ENCODE assay signal across 8 cellular contexts in the genomic region with DNA sequence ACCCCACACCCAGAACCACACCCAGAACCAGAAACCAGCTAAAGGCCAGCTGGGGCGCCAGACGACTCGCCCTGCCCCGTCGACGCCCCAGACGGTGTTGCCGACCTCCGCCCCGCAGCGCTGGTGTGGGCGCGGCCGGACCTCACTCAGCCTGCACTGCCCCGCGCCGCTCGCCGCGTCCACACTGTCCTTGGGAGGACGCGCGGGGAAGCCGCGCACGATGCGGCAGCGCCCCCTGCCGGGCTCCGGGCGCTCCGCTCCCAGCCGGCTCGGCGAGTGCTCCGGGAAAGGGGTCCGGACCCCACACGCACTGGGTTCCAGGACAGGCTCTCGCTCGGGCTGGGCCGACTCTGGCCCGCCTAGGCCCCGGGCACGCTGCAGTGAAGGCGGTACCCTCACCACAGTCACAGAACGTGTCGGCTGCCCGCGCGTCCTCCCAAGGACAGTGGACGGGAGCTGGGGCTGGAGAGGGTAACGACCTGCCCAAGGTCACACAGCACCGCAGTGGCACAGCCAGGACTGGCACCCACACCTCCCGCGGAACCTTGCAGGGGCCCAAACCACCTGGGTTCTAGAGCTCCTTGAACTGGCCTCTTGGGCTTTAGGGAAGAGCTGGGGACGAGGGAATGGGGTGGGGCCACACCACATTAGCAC.
DNase-seq lines count a peak whose midpoint lies in the region; ATAC-seq and TF ChIP-seq lines count a peak whose summit lies in the region.

No MANE protein-coding gene starts in this region.

- no peaks in the 10 kb centered on the region for H3K36me3 Mint-ChIP-seq in activated CD8-positive, alpha-beta T cell treated with anti-CD3 and anti-CD28 coated beads, Interleukin-2, amount 10 ng/mL, durations not matched to agents 7 days and 5 days (ENCODE audit: low read depth)
- H3K36me3 Mint-ChIP-seq in endothelial cell (ENCODE audit: low read depth, unreplicated experiment): no peaks in the 10 kb centered on the region
- H3K36me3 Mint-ChIP-seq in stimulated activated memory B cell treated with anti-CD40 and anti-IgM and Interleukin-4, amounts not matched to agents 10 μg/mL and 1 μg/mL and 100 μg/mL, for 72 hours: no peaks in the 10 kb centered on the region

- peak; percentile 63 for ATAC-seq in HG02678 (IDR thresholded peaks at IDR 0.05; ENCODE audit: unreplicated experiment)
- peak; percentile 83 for ATAC-seq in activated CD8-positive, alpha-beta T cell treated with anti-CD3 and anti-CD28 coated beads, Interleukin-2, amount 10 ng/mL, durations not matched to agents 7 days and 5 days
- ATAC-seq in stimulated activated memory B cell treated with anti-CD40 and anti-IgM and Interleukin-4, amounts not matched to agents 10 μg/mL and 1 μg/mL and 100 μg/mL, for 72 hours: peak; percentile 58

- peak; percentile 83 for TF ChIP-seq CTCF in endothelial cell (IDR thresholded peaks at IDR 0.05; ENCODE audit: unreplicated experiment)

- H3K4me3 ChIP-seq in mesodermal cell (ENCODE audit: extremely low read depth, insufficient read depth, low read length, poor library complexity, severe bottlenecking): peak overlapping the region; percentile 31

- CTCF ChIA-PET in activated CD8-positive, alpha-beta T cell treated with anti-CD3 and anti-CD28 coated beads, Interleukin-2, amount 10 ng/mL, durations not matched to agents 7 days and 5 days (lab: Charles Lee): interaction anchor here (0.7 to 3.4 kb wide), 12 partner anchors 10 to 1655 kb away, joined by 3 to 16 read pairs (median 4); no protein-coding TSS in a partner anchor

- no peak overlapping the region for H3K27ac ChIP-seq in mesodermal cell (ENCODE audit: low read depth, low read length, severe bottlenecking)

- H3K27me3 Mint-ChIP-seq in activated CD8-positive, alpha-beta T cell treated with anti-CD3 and anti-CD28 coated beads, Interleukin-2, amount 10 ng/mL, durations not matched to agents 7 days and 5 days (ENCODE audit: low read depth): peaks cover 34% of the 10 kb centered on the region
- H3K27me3 Mint-ChIP-seq in endothelial cell (ENCODE audit: unreplicated experiment): peaks cover 6% of the 10 kb centered on the region
- H3K27me3 Mint-ChIP-seq in stimulated activated memory B cell treated with anti-CD40 and anti-IgM and Interleukin-4, amounts not matched to agents 10 μg/mL and 1 μg/mL and 100 μg/mL, for 72 hours: peaks cover 69% of the 10 kb centered on the region

- POLR2A ChIA-PET in activated CD8-positive, alpha-beta T cell treated with anti-CD3 and anti-CD28 coated beads, Interleukin-2, amount 10 ng/mL, durations not matched to agents 7 days and 5 days (lab: Charles Lee): interaction anchor here (0.5 kb wide), 1 partner anchor 249 kb away, joined by 3 read pairs; no protein-coding TSS in a partner anchor

- peak overlapping the region; percentile 6 for H3K4me3 Mint-ChIP-seq in activated CD8-positive, alpha-beta T cell treated with anti-CD3 and anti-CD28 coated beads, Interleukin-2, amount 10 ng/mL, durations not matched to agents 7 days and 5 days
- H3K4me3 Mint-ChIP-seq in endothelial cell (ENCODE audit: unreplicated experiment): peak overlapping the region; percentile 81
- peak overlapping the region; percentile 39 for H3K4me3 Mint-ChIP-seq in stimulated activated memory B cell treated with anti-CD40 and anti-IgM and Interleukin-4, amounts not matched to agents 10 μg/mL and 1 μg/mL and 100 μg/mL, for 72 hours

- H3K9me3 ChIP-seq in mesodermal cell (ENCODE audit: control insufficient read depth, low read length): no peaks in the 10 kb centered on the region

- H3K36me3 ChIP-seq in mesodermal cell (ENCODE audit: control insufficient read depth, insufficient read depth, low read length): no peaks in the 10 kb centered on the region

- WGBS in mesodermal cell (ENCODE audit: insufficient coverage in 2 of 2), 2 experiments: 3 to 4% methylated on average over 41 to 53 of the region's 56 CpGs

- no peaks in the 10 kb centered on the region for H3K9me3 Mint-ChIP-seq in activated CD8-positive, alpha-beta T cell treated with anti-CD3 and anti-CD28 coated beads, Interleukin-2, amount 10 ng/mL, durations not matched to agents 7 days and 5 days (ENCODE audit: insufficient read depth)
- no peaks in the 10 kb centered on the region for H3K9me3 Mint-ChIP-seq in endothelial cell (ENCODE audit: unreplicated experiment)
- H3K9me3 Mint-ChIP-seq in stimulated activated memory B cell treated with anti-CD40 and anti-IgM and Interleukin-4, amounts not matched to agents 10 μg/mL and 1 μg/mL and 100 μg/mL, for 72 hours: no peaks in the 10 kb centered on the region

- DNase-seq in NCI-H524 (lab: John Stamatoyannopoulos, UW) (peak; percentile 24 to 65), NCI-H524 treated with DMSO at 0.1 percent for 48 hours (lab: John Stamatoyannopoulos, UW) (no peak), NCI-H1930 (lab: John Stamatoyannopoulos, UW) (peak; percentile 7 to 58), endothelial cell (ENCODE audit: low spot score) (peak; percentile 89)
- DNase-seq in activated CD8-positive, alpha-beta T cell treated with anti-CD3 and anti-CD28 coated beads, Interleukin-2, amount 10 ng/mL, durations not matched to agents 7 days and 5 days: peak; percentile 50

- peaks cover 5% of the 10 kb centered on the region for H3K4me1 ChIP-seq in mesodermal cell (ENCODE audit: control insufficient read depth, insufficient read depth, low read length, poor library complexity, severe bottlenecking)

- H3K27ac Mint-ChIP-seq in activated CD8-positive, alpha-beta T cell treated with anti-CD3 and anti-CD28 coated beads, Interleukin-2, amount 10 ng/mL, durations not matched to agents 7 days and 5 days: no peak overlapping the region
- no peak overlapping the region for H3K27ac Mint-ChIP-seq in endothelial cell (ENCODE audit: unreplicated experiment)
- no peak overlapping the region for H3K27ac Mint-ChIP-seq in stimulated activated memory B cell treated with anti-CD40 and anti-IgM and Interleukin-4, amounts not matched to agents 10 μg/mL and 1 μg/mL and 100 μg/mL, for 72 hours

- peaks cover 6% of the 10 kb centered on the region for H3K4me1 Mint-ChIP-seq in activated CD8-positive, alpha-beta T cell treated with anti-CD3 and anti-CD28 coated beads, Interleukin-2, amount 10 ng/mL, durations not matched to agents 7 days and 5 days (ENCODE audit: low read depth)
- H3K4me1 Mint-ChIP-seq in endothelial cell (ENCODE audit: unreplicated experiment): peaks cover 53% of the 10 kb centered on the region
- no peaks in the 10 kb centered on the region for H3K4me1 Mint-ChIP-seq in stimulated activated memory B cell treated with anti-CD40 and anti-IgM and Interleukin-4, amounts not matched to agents 10 μg/mL and 1 μg/mL and 100 μg/mL, for 72 hours

Comparison
In these comparisons a context has a peak if more than half of its experiments do, and no peak if none do; other contexts are left out.
1. H3K4me3 Mint-ChIP-seq: peak in every context shown above with its lines; median percentile 81 in endothelial cell; 39 in stimulated activated memory B cell treated with anti-CD40 and anti-IgM and Interleukin-4, amounts not matched to agents 10 μg/mL and 1 μg/mL and 100 μg/mL, for 72 hours; 6 in activated CD8-positive, alpha-beta T cell treated with anti-CD3 and anti-CD28 coated beads, Interleukin-2, amount 10 ng/mL, durations not matched to agents 7 days and 5 days.